ENCODE assay signal across 2 cellular contexts in genomic region chr10:105726149-105726548, GRCh38.
TF ChIP-seq lines count a peak whose summit lies in the region.

No MANE protein-coding gene starts in this region.

TF ChIP-seq in A549, 52 proteins besides CTCF, POLR2A, EP300 and RAD21:
- peak; percentile 43 for TF ChIP-seq ZC3H11A (IDR thresholded peaks at IDR 0.05)
- no peak for TF ChIP-seq HDAC2 (IDR thresholded peaks at IDR 0.05)

TF ChIP-seq in WTC11, 78 proteins besides CTCF, POLR2A, EP300 and RAD21:
- TF ChIP-seq NFE2L1 (CRISPR knock-in tag; IDR thresholded peaks at IDR 0.05): no peak
- TF ChIP-seq ATF2 (CRISPR knock-in tag; IDR thresholded peaks at IDR 0.05; ENCODE audit: borderline replicate concordance, low read depth): no peak
- TF ChIP-seq ZNF396 (CRISPR knock-in tag; IDR thresholded peaks at IDR 0.05; ENCODE audit: borderline replicate concordance): no peak
- no peak for TF ChIP-seq ATF6 (CRISPR knock-in tag; IDR thresholded peaks at IDR 0.05)
- TF ChIP-seq SMAD3 (CRISPR knock-in tag; IDR thresholded peaks at IDR 0.05; ENCODE audit: borderline replicate concordance): no peak
- no peak for TF ChIP-seq FOXJ3 (CRISPR knock-in tag; IDR thresholded peaks at IDR 0.05; ENCODE audit: borderline replicate concordance)
- peak; percentile 76 for TF ChIP-seq HMGA2 (CRISPR knock-in tag; IDR thresholded peaks at IDR 0.05)
TF ChIP-seq in WTC11: peak in this region for 1.
